Comparison of ENCODE assay signal across 16 cellular contexts in genomic region chr16:24624102-24624501, GRCh38.
A peak's percentile ranks its signal among the peaks of the same experiment; 100 is the strongest.
DNase-seq lines count a peak whose midpoint lies in the region; ATAC-seq, FAIRE-seq and TF ChIP-seq lines count a peak whose summit lies in the region.
"Had no signal": no experiment of that assay in that cellular context is flagged by ENCODE, and none has a peak within 500 bp of the region (broad histone marks: within the 10 kb centered on the region; RNA-seq: fewer than 3 reads in every experiment).

No MANE protein-coding gene starts in this region.

- H2BK5ac ChIP-seq in trophoblast cell (ENCODE audit: low read depth, low read length, poor library complexity): no peak overlapping the region

- peak; percentile 10 for DNase-seq in GM12891 (ENCODE audit: insufficient read length, low spot score)
- peak; percentile 18 to 61 (median 59) for DNase-seq in K562 (ENCODE audit: extremely low read depth in 1 of 4, low spot score in 3 of 4)
- DNase-seq in trophoblast cell: no peak
- DNase-seq in heart right ventricle: no peak
- DNase-seq in activated CD4-positive, alpha-beta T cell treated with anti-CD3 and anti-CD28 coated beads for 1 hour: no peak
- no peak for DNase-seq in UCSD-AML1 (lab: John Stamatoyannopoulos, UW; ENCODE audit: unreplicated experiment)
- DNase-seq: 8988T; AML-193; Caco-2; CD8-positive, alpha-beta memory T cell; DND-41; GDM1; H9; KBM-7 had no signal

- no peak overlapping the region for H3K14ac ChIP-seq in trophoblast cell (ENCODE audit: low read length)

- H3K79me2 ChIP-seq in K562 (ENCODE audit: control insufficient read depth, insufficient read depth, low read length): no peaks in the 10 kb centered on the region
- no peaks in the 10 kb centered on the region for H3K79me2 ChIP-seq in trophoblast cell (ENCODE audit: control insufficient read depth, insufficient read depth, low read length, poor library complexity)

- no peak overlapping the region for H3K4me3 ChIP-seq in K562
- H3K4me3 ChIP-seq in trophoblast cell (ENCODE audit: low read depth, low read length): peak overlapping the region; percentile 1
- H3K4me3 ChIP-seq in heart right ventricle: no peak overlapping the region
- H3K4me3 ChIP-seq: BLaER1 had no signal

- no peak overlapping the region for H2AK5ac ChIP-seq in trophoblast cell (ENCODE audit: low read length)

- no peak for TF ChIP-seq POLR2A in GM12891 (IDR thresholded peaks at IDR 0.05; ENCODE audit: low read depth, low read length)
- TF ChIP-seq POLR2A in K562 (conservative IDR thresholded peaks at IDR 0.05): no peak

- H3K79me1 ChIP-seq in trophoblast cell (ENCODE audit: low read length): no peaks in the 10 kb centered on the region

- H3K36me3 ChIP-seq in K562 (ENCODE audit: control insufficient read depth, insufficient read depth, low read length) (no peaks in the 10 kb centered on the region), trophoblast cell (ENCODE audit: control insufficient read depth in 1 of 2, insufficient read depth in 2 of 2, low read length in 2 of 2) (no peaks in the 10 kb centered on the region), heart right ventricle (no peaks in the 10 kb centered on the region)
- H3K36me3 ChIP-seq: BLaER1 had no signal

- no peak overlapping the region for H4K91ac ChIP-seq in trophoblast cell (ENCODE audit: low read depth, low read length)

- no peak overlapping the region for H3K9ac ChIP-seq in K562 (ENCODE audit: insufficient read depth in 1 of 2, low read depth in 2 of 2, low read length in 2 of 2)
- no peak overlapping the region for H3K9ac ChIP-seq in trophoblast cell (ENCODE audit: low read length)
- H3K9ac ChIP-seq: BLaER1 had no signal

- no peaks in the 10 kb centered on the region for H3K9me3 ChIP-seq in K562 (replicated peaks; ENCODE audit: control insufficient read depth, insufficient read depth, low read depth, low read length)
- H3K9me3 ChIP-seq in trophoblast cell (ENCODE audit: insufficient read depth, low read depth, low read length): no peaks in the 10 kb centered on the region
- no peaks in the 10 kb centered on the region for H3K9me3 ChIP-seq in heart right ventricle
- H3K9me3 ChIP-seq: BLaER1, Caco-2 had no signal

- H3K4ac ChIP-seq in trophoblast cell (ENCODE audit: low read depth, low read length): no peak overlapping the region

- no peaks in the 10 kb centered on the region for H4K20me1 ChIP-seq in K562 (replicated peaks; ENCODE audit: control insufficient read depth, insufficient read depth, low read length)
- H4K20me1 ChIP-seq: BLaER1 had no signal

- H3K27me3 ChIP-seq in K562 (ENCODE audit: control insufficient read depth in 2 of 2, insufficient read depth in 2 of 2, low read length in 2 of 2) (peaks cover 19 to 32% of the 10 kb centered on the region in 2 experiments; a peak in 4 of 5 replicates), trophoblast cell (ENCODE audit: insufficient read depth, low read length) (no peaks in the 10 kb centered on the region), heart right ventricle (no peaks in the 10 kb centered on the region)
- H3K27me3 ChIP-seq: BLaER1 had no signal

- no peak overlapping the region for H4K8ac ChIP-seq in trophoblast cell (ENCODE audit: low read depth, low read length)

- TF ChIP-seq RAD21 in Ishikawa (IDR thresholded peaks at IDR 0.05; ENCODE audit: low read depth) (no peak), K562 (CRISPR knock-in tag; conservative IDR thresholded peaks at IDR 0.05 in 1 of 2, IDR thresholded peaks at IDR 0.05 in 1 of 2) (no peak)

- no peak overlapping the region for H3K27ac ChIP-seq in K562 (ENCODE audit: extremely low read depth, low read depth, low read length)
- no peak overlapping the region for H3K27ac ChIP-seq in trophoblast cell (ENCODE audit: low read depth, low read length)
- no peak overlapping the region for H3K27ac ChIP-seq in heart right ventricle
- H3K27ac ChIP-seq: BLaER1 had no signal

- TF ChIP-seq CTCF in K562 (IDR thresholded peaks at IDR 0.05 in 2 of 3, conservative IDR thresholded peaks at IDR 0.05 in 1 of 3; ENCODE audit: insufficient read depth in 2 of 3, low read depth in 1 of 3, low read length in 3 of 3): no peak
- no peak for TF ChIP-seq CTCF in heart right ventricle (IDR thresholded peaks at IDR 0.05)

- H2BK120ac ChIP-seq in trophoblast cell (ENCODE audit: insufficient read depth, low read length, poor library complexity): no peak overlapping the region

- 5% methylated on average over 9 of the region's 9 CpGs for WGBS in K562 (ENCODE audit: insufficient coverage, low coverage, missing lambda C conversion rate)
- no CpG with 5 or more reads among the region's 9 CpGs for WGBS in trophoblast cell (ENCODE audit: extremely low coverage, insufficient coverage, insufficient read length)
- WGBS in heart right ventricle, 2 donors: 75 to 81% methylated on average over 9 of the region's 9 CpGs

- H4K12ac ChIP-seq in trophoblast cell (ENCODE audit: low read depth, low read length): no peak overlapping the region

- FAIRE-seq in GM12891 (lab: Jason Lieb, UNC) (no peak), K562 (lab: Jason Lieb, UNC) (peak; percentile 42)

- in situ Hi-C loops in K562 (cut with MboI): no loop called here

- H2AFZ ChIP-seq in K562 (ENCODE audit: low read depth, low read length) (no peak overlapping the region), trophoblast cell (ENCODE audit: insufficient read depth, low read length, poor library complexity) (no peak overlapping the region)

- intact Hi-C loops in K562 (cut with micrococcal nuclease): no loop called here
- intact Hi-C loops in heart right ventricle (cut with DNase I): no loop called here

- CTCF ChIA-PET in K562 (lab: Yijun Ruan, JAX; ENCODE audit: low intra/inter-chr PET ratio): no interaction called here

- no peak overlapping the region for H2BK12ac ChIP-seq in trophoblast cell (ENCODE audit: low read length)

- H3K4me1 ChIP-seq in K562 (replicated peaks in 1 of 2; ENCODE audit: control insufficient read depth in 2 of 2, insufficient read depth in 2 of 2, low read length in 2 of 2) (peaks cover 0 to 4% of the 10 kb centered on the region in 2 experiments; a peak in 2 of 5 replicates), trophoblast cell (ENCODE audit: control insufficient read depth in 1 of 2, insufficient read depth in 2 of 2, low read length in 2 of 2) (no peaks in the 10 kb centered on the region), heart right ventricle (no peaks in the 10 kb centered on the region)
- H3K4me1 ChIP-seq: BLaER1, Caco-2 had no signal

- no peak overlapping the region for H3K18ac ChIP-seq in trophoblast cell (ENCODE audit: low read length)

- POLR2A ChIA-PET in K562 (lab: Yijun Ruan, JAX): interaction anchor here (1.2 kb wide), 1 partner anchor 23 kb away, joined by 3 read pairs; no protein-coding TSS in a partner anchor

- H3K4me2 ChIP-seq in K562 (ENCODE audit: insufficient read depth, low read length) (no peak overlapping the region), trophoblast cell (ENCODE audit: low read length) (no peak overlapping the region)
- H3K4me2 ChIP-seq: BLaER1 had no signal

- ATAC-seq in K562: peak; percentile 84
- no peak for ATAC-seq in heart right ventricle

- BruUV-seq in K562 (replicated peaks; lab: Mats Ljungman, UMichigan): no TSS peak

- no peak for TF ChIP-seq EP300 in Ishikawa (IDR thresholded peaks at IDR 0.05; ENCODE audit: borderline replicate concordance)
- no peak for TF ChIP-seq EP300 in K562 (IDR thresholded peaks at IDR 0.05; ENCODE audit: low read length)

- H3K9me1 ChIP-seq in K562 (ENCODE audit: control insufficient read depth, insufficient read depth, low read length): peaks cover 2% of the 10 kb centered on the region

- no peak overlapping the region for H3K23ac ChIP-seq in trophoblast cell (ENCODE audit: low read length)

TF ChIP-seq in GM12891, 5 proteins besides CTCF, POLR2A, EP300 and RAD21:
- TF ChIP-seq TAF1 (IDR thresholded peaks at IDR 0.05; ENCODE audit: low read depth, low read length) (no peak), POU2F2 (IDR thresholded peaks at IDR 0.05; ENCODE audit: low read depth, low read length) (no peak), PAX5 (IDR thresholded peaks at IDR 0.05; ENCODE audit: insufficient read depth, low read length, severe bottlenecking) (no peak), POLR2AphosphoS5 (IDR thresholded peaks at IDR 0.05; ENCODE audit: low read depth, low read length) (no peak), SPI1 (IDR thresholded peaks at IDR 0.05; ENCODE audit: low read depth, low read length) (no peak)

TF ChIP-seq in Ishikawa, 13 proteins besides CTCF, POLR2A, EP300 and RAD21:
- no peak for TF ChIP-seq FOXM1 (IDR thresholded peaks at IDR 0.05; ENCODE audit: borderline replicate concordance, low read depth)
- TF ChIP-seq TCF12 (IDR thresholded peaks at IDR 0.05; ENCODE audit: low read depth): no peak
- TF ChIP-seq USF1 (IDR thresholded peaks at IDR 0.05): peak; percentile 69

TF ChIP-seq in K562, 482 proteins besides CTCF, POLR2A, EP300 and RAD21 (continues in another document):
- TF ChIP-seq HNRNPK (IDR thresholded peaks at IDR 0.05; ENCODE audit: low read depth, low read length, poor library complexity, severe bottlenecking) (no peak), ZFP30 (CRISPR knock-in tag; IDR thresholded peaks at IDR 0.05; ENCODE audit: borderline replicate concordance) (no peak), HES1 (IDR thresholded peaks at IDR 0.05; ENCODE audit: low read depth) (no peak), RAD51 (IDR thresholded peaks at IDR 0.05; ENCODE audit: borderline replicate concordance, low read depth) (peak; percentile 78), ZNF668 (CRISPR knock-in tag; IDR thresholded peaks at IDR 0.05) (no peak), ZNF77 (CRISPR knock-in tag; IDR thresholded peaks at IDR 0.05) (no peak), USF2 (CRISPR knock-in tag; IDR thresholded peaks at IDR 0.05) (peak; percentile 92)

Comparison
In these comparisons a context has a peak if more than half of its experiments do, and no peak if none do; other contexts are left out.
1. DNase-seq: peak in GM12891 (single experiment) and K562 (4 of 4); none in trophoblast cell (0 of 2), heart right ventricle (0 of 2), activated CD4-positive, alpha-beta T cell treated with anti-CD3 and anti-CD28 coated beads for 1 hour (single experiment) and UCSD-AML1 (single experiment).